In genomic region chr7:140649566-140650205, GRCh38 we compare ENCODE assay signal across 18 cellular contexts. TPM values are rescaled to one million over a fixed set of nuclear protein-coding genes. Genes with fewer than 3 reads are reported as not detected.
DNase-seq lines count a peak whose midpoint lies in the region; ATAC-seq and TF ChIP-seq lines count a peak whose summit lies in the region.
"Had no signal": no experiment of that assay in that cellular context is flagged by ENCODE, and none has a peak within 500 bp of the region (broad histone marks: within the 10 kb centered on the region; RNA-seq: fewer than 3 reads in every experiment).

No MANE protein-coding gene starts in this region.

- no peak for TF ChIP-seq CTCF in MCF 10A (IDR thresholded peaks at IDR 0.05; ENCODE audit: unreplicated experiment)
- no peak for TF ChIP-seq CTCF in esophagus muscularis mucosa (IDR thresholded peaks at IDR 0.05)

- H3K4me1 ChIP-seq in esophagus muscularis mucosa, result peaks cover 18 to 33% (median 28%) of the 10 kb centered on the region in 4 donors
- H3K4me1 ChIP-seq: ascending aorta, vagina had no signal

- POLR2A ChIA-PET in MCF 10A (lab: Yijun Ruan, JAX), result interaction anchor here (0.7 to 1.2 kb wide), 3 partner anchors 40 to 171 kb away, joined by 3 to 4 read pairs (median 4); no protein-coding TSS in a partner anchor

- no TSS peak for BruUV-seq in MCF 10A (replicated peaks; lab: Mats Ljungman, UMichigan)

- intact Hi-C loops in MCF 10A (cut with micrococcal nuclease), result loop anchor here (1.0 kb wide), 1 partner anchor 131 kb away; no protein-coding TSS in a partner anchor
- intact Hi-C loops in esophagus muscularis mucosa (cut with DNase I), result loop anchor here (5.0 kb wide), 1 partner anchor 172 kb away; the partner anchor contains the start of gene MKRN1

- WGBS in esophagus muscularis mucosa, result 84% methylated on average over 6 of the region's 6 CpGs

- no peak overlapping the region for H3K4me3 Mint-ChIP-seq in MCF 10A (ENCODE audit: unreplicated experiment)

- peaks cover 25% of the 10 kb centered on the region for H3K4me1 Mint-ChIP-seq in MCF 10A (ENCODE audit: insufficient read depth, unreplicated experiment)

- no peak overlapping the region for H3K4me3 ChIP-seq in esophagus muscularis mucosa
- H3K4me3 ChIP-seq: ascending aorta, stomach, vagina had no signal

- H3K36me3 Mint-ChIP-seq in MCF 10A (ENCODE audit: insufficient read depth, unreplicated experiment), result peaks cover 4% of the 10 kb centered on the region

- no peak for TF ChIP-seq POLR2A in esophagus muscularis mucosa (IDR thresholded peaks at IDR 0.05; ENCODE audit: low read depth)

- H3K36me3 ChIP-seq in esophagus muscularis mucosa, result no peaks in the 10 kb centered on the region
- H3K36me3 ChIP-seq: ascending aorta, stomach, vagina had no signal

- no peak for ATAC-seq in stimulated activated naive CD8-positive, alpha-beta T cell treated with anti-CD3 and anti-CD28 coated beads, Interleukin-15, Interleukin-2, amounts not matched to agents 100 U/mL and 50 U/mL, for 24 hours
- ATAC-seq: Panc1 had no signal

- no peaks in the 10 kb centered on the region for H3K27me3 Mint-ChIP-seq in MCF 10A (ENCODE audit: insufficient read depth, unreplicated experiment)

- CTCF ChIA-PET in MCF 10A (lab: Yijun Ruan, JAX), result interaction anchor here (0.6 to 6.5 kb wide), 9 partner anchors 20 to 1912 kb away, joined by 3 to 118 read pairs (median 3); no protein-coding TSS in a partner anchor

- H3K27me3 ChIP-seq in esophagus muscularis mucosa, result no peaks in the 10 kb centered on the region
- H3K27me3 ChIP-seq: ascending aorta, stomach, vagina had no signal

- no peaks in the 10 kb centered on the region for H3K9me3 ChIP-seq in esophagus muscularis mucosa
- H3K9me3 ChIP-seq: ascending aorta, stomach, vagina had no signal

- DNase-seq in Daoy (ENCODE audit: low read depth) (peak; percentile 76), MV-4-11 (lab: John Stamatoyannopoulos, UW) (peak; percentile 33), MCF 10A (ENCODE audit: unreplicated experiment) (peak; percentile 71), mesenteric fat pad (ENCODE audit: low spot score) (peak; percentile 41), esophagus muscularis mucosa (ENCODE audit: extremely low spot score) (no peak)
- DNase-seq in stimulated activated CD4-positive, alpha-beta T cell treated with anti-CD3 and anti-CD28 coated beads, Interleukin-4, amount 100 ng/mL, for 4 hours, result no peak
- DNase-seq in stimulated activated naive CD8-positive, alpha-beta T cell treated with anti-CD3 and anti-CD28 coated beads, Interleukin-15, Interleukin-2, amounts not matched to agents 100 U/mL and 50 U/mL, for 24 hours, result no peak
- no peak for DNase-seq in activated CD4-positive, alpha-beta T cell treated with anti-CD3 and anti-CD28 coated beads for 4 hours
- DNase-seq: Calu3, kidney glomerular epithelial cell, NCI-H1930, NCI-H526, stomach, T-helper 1 cell had no signal

- no peak overlapping the region for H3K27ac ChIP-seq in esophagus muscularis mucosa (replicated peaks in 1 of 4)
- H3K27ac ChIP-seq: ascending aorta, parathyroid adenoma, stomach, vagina had no signal

- TF ChIP-seq EP300 in esophagus muscularis mucosa (IDR thresholded peaks at IDR 0.05), result no peak

- H3K27ac Mint-ChIP-seq in MCF 10A (ENCODE audit: low read depth, unreplicated experiment), result peak overlapping the region; percentile 74

- no peaks in the 10 kb centered on the region for H3K9me3 Mint-ChIP-seq in MCF 10A (ENCODE audit: unreplicated experiment)

RNA-seq across cellular contexts. Expression of gene DENND2A, which starts 9.1 kb away (rescaled TPM):
- total RNA-seq in Daoy (2014; rRNA removed; shearing (Covaris generic)), result 5.4 and 6.5 TPM in 2 replicates
- 0.26 TPM in 1 of 2 replicates, not detected in the other for total RNA-seq in MCF 10A (2022)
- total RNA-seq in mesenteric fat pad, result 24.6 TPM
- total RNA-seq in esophagus muscularis mucosa, result 10 to 100 TPM; 46.4 to 77.2 (median 59.2) TPM
- total RNA-seq: Calu3 had no signal

RNA-seq across cellular contexts. Expression of gene ADCK2, which starts 23.1 kb away (rescaled TPM):
- 15.0 and 15.4 TPM in 2 replicates for total RNA-seq in Daoy (2014; rRNA removed; shearing (Covaris generic))
- total RNA-seq in MCF 10A (2022) (22.2 and 27.8 TPM in 2 replicates), mesenteric fat pad (13.3 TPM), esophagus muscularis mucosa (10 to 100 TPM; 19.2 to 43.5 (median 26.8) TPM)

RNA-seq across cellular contexts. Expression of gene NDUFB2, which starts 46.8 kb away (rescaled TPM):
- total RNA-seq in Daoy (2014; rRNA removed; shearing (Covaris generic)), result 404 and 566 TPM in 2 replicates
- total RNA-seq in MCF 10A (2022), result 166 and 189 TPM in 2 replicates
- total RNA-seq in mesenteric fat pad, result 202 TPM
- total RNA-seq in esophagus muscularis mucosa, result 100 to 1,000 TPM; 235 to 279 (median 262) TPM

Comparison
In these comparisons a context has a peak if more than half of its experiments do, and no peak if none do; other contexts are left out.
1. DNase-seq: peak in Daoy (single experiment), MV-4-11 (single experiment), MCF 10A (single experiment) and mesenteric fat pad (single experiment); none in esophagus muscularis mucosa (single experiment), stimulated activated CD4-positive, alpha-beta T cell treated with anti-CD3 and anti-CD28 coated beads, Interleukin-4, amount 100 ng/mL, for 4 hours (0 of 2), stimulated activated naive CD8-positive, alpha-beta T cell treated with anti-CD3 and anti-CD28 coated beads, Interleukin-15, Interleukin-2, amounts not matched to agents 100 U/mL and 50 U/mL, for 24 hours (single experiment) and activated CD4-positive, alpha-beta T cell treated with anti-CD3 and anti-CD28 coated beads for 4 hours (0 of 2).